In the genomic region with DNA sequence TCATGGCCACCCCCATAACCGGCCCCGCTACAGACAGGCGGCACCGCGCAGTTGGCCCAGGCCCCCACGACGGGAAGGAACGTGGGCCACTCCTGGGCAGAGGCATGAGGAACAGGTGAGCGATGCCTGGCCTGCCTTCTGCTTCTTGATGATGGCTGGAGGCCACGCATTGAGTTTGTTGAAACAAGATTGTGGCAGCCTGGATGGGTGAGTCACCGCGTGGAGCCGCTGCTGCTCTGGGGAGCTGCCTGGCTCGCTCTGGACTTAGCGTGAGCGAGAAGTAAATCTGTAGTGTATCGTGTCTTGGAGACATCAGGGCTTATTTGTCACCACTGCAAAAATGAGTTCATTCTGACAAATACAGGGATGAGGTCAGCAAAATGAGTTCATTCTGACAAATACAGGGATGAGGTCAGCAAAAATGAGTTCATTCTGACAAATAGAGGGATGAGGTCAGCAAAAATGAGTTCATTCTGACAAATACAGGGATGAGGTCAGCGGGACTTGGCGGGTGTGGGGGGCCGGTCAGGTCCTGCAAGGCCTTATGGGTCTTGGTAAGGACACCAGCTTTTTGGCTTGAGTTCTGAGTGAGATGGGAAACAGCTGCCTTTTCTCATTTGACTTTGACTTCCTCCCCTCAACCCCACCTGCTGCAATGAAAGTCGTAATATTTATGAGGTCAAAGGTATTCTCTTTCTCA, we compare ENCODE assay signal across 10 cellular contexts.
DNase-seq lines count a peak whose midpoint lies in the region; TF ChIP-seq lines count a peak whose summit lies in the region.
"Had no signal": no experiment of that assay in that cellular context is flagged by ENCODE, and none has a peak within 500 bp of the region (broad histone marks: within the 10 kb centered on the region; RNA-seq: fewer than 3 reads in every experiment).

No MANE protein-coding gene starts in this region.

- H2AFZ ChIP-seq in MM.1S (ENCODE audit: low read length) = no peak overlapping the region

- H3K27ac ChIP-seq in MM.1S (ENCODE audit: low read length) = peak overlapping the region; percentile 92
- H3K27ac ChIP-seq: 22Rv1, KMS-11 had no signal

- H3K4me2 ChIP-seq in MM.1S (ENCODE audit: low read depth, low read length) = peak overlapping the region; percentile 47; the same call in 1 of the 2 replicates
- H3K4me2 ChIP-seq: KMS-11 had no signal

- H3K9me3 ChIP-seq in MM.1S (replicated peaks; ENCODE audit: insufficient read depth, low read length) = no peaks in the 10 kb centered on the region

- H3K27me3 ChIP-seq in MM.1S (replicated peaks; ENCODE audit: insufficient read depth, low read length) = no peaks in the 10 kb centered on the region

- H3K4me1 ChIP-seq in MM.1S (ENCODE audit: low read length) = peaks cover 28% of the 10 kb centered on the region

- DNase-seq in DMS53 (lab: John Stamatoyannopoulos, UW) (peak; percentile 73), DMS53 treated with DMSO at 0.1 percent for 48 hours (lab: John Stamatoyannopoulos, UW; ENCODE audit: unreplicated experiment) (no peak), MM.1S (peak; percentile 90), cardiac fibroblast (ENCODE audit: low read depth in 2 of 2) (peak; percentile 80 to 97), pulmonary artery endothelial cell (ENCODE audit: low read depth, low spot score) (peak; percentile 64), NCI-H345 treated with DMSO at 0.1 percent for 48 hours (lab: John Stamatoyannopoulos, UW; ENCODE audit: unreplicated experiment) (no peak), GDM1 (lab: John Stamatoyannopoulos, UW) (no peak), medulla oblongata (ENCODE audit: extremely low spot score) (no peak)

- H3K9ac ChIP-seq in MM.1S (ENCODE audit: low read length) = peak overlapping the region; percentile 63
- H3K9ac ChIP-seq: KMS-11 had no signal

- no peak for TF ChIP-seq CTCF in MM.1S (IDR thresholded peaks at IDR 0.05; ENCODE audit: low read length)
- no peak for TF ChIP-seq CTCF in cardiac fibroblast (IDR thresholded peaks at IDR 0.05; ENCODE audit: low read depth, low read length)

- no peaks in the 10 kb centered on the region for H4K20me1 ChIP-seq in MM.1S (ENCODE audit: insufficient read depth, low read length)

- H3K36me3 ChIP-seq in MM.1S (replicated peaks; ENCODE audit: insufficient read depth, low read length) = no peaks in the 10 kb centered on the region

- H3F3A ChIP-seq in MM.1S (ENCODE audit: insufficient read depth, low read length) = peaks cover 35% of the 10 kb centered on the region

- H3K9me2 ChIP-seq in MM.1S (replicated peaks; ENCODE audit: insufficient read depth, low read length) = no peaks in the 10 kb centered on the region

- H3K4me3 ChIP-seq in MM.1S (ENCODE audit: low read length) (no peak overlapping the region), cardiac fibroblast (replicated peaks in 1 of 2; ENCODE audit: low read depth in 2 of 2, low read length in 2 of 2) (no peak overlapping the region)

- H3K79me2 ChIP-seq in MM.1S (ENCODE audit: low read length) = no peaks in the 10 kb centered on the region

Comparison
In these comparisons a context has a peak if more than half of its experiments do, and no peak if none do; other contexts are left out.
1. DNase-seq: peak in DMS53 (single experiment), MM.1S (single experiment), cardiac fibroblast (2 of 2) and pulmonary artery endothelial cell (single experiment); none in DMS53 treated with DMSO at 0.1 percent for 48 hours (single experiment), NCI-H345 treated with DMSO at 0.1 percent for 48 hours (single experiment), GDM1 (single experiment) and medulla oblongata (single experiment).